ENCODE assay signal across 8 cellular contexts in genomic region chr19:53537523-53538377, GRCh38. TPM values are rescaled to one million over a fixed set of nuclear protein-coding genes. Genes with fewer than 3 reads are reported as not detected.
DNase-seq lines count a peak whose midpoint lies in the region; TF ChIP-seq lines count a peak whose summit lies in the region.

Gene ZNF331 (plus strand): TSS chr19:53538145. CDS start chr19:53569377, 31,232 bp downstream.

- H3K36me3 Mint-ChIP-seq in HFFc6 (ENCODE audit: low read depth), result peaks cover 32% of the 10 kb centered on the region

- peaks cover 6% of the 10 kb centered on the region for H3K36me3 ChIP-seq in endocrine pancreas (ENCODE audit: control insufficient read depth, insufficient read depth, low read length)

- no peaks in the 10 kb centered on the region for H3K9me3 Mint-ChIP-seq in HFFc6

- peaks cover 5% of the 10 kb centered on the region for H3K27me3 Mint-ChIP-seq in HFFc6 (ENCODE audit: insufficient read depth)

- H3K4me1 ChIP-seq in endocrine pancreas (ENCODE audit: control insufficient read depth, insufficient read depth, low read length), result peaks cover 4% of the 10 kb centered on the region

- peak; percentile 76 for DNase-seq in GM10266 (ENCODE audit: extremely low spot score)
- peak; percentile 70 for DNase-seq in HFFc6
- DNase-seq in NCI-H2196 treated with DMSO at 0.1 percent for 48 hours (lab: John Stamatoyannopoulos, UW; ENCODE audit: unreplicated experiment), result peak; percentile 15
- DNase-seq in activated CD8-positive, alpha-beta memory T cell treated with anti-CD3 and anti-CD28 coated beads for 48 hours (ENCODE audit: low read depth in 2 of 3, low spot score in 2 of 3), result peak; percentile 54 to 77 (median 68)
- peak; percentile 69 for DNase-seq in midbrain (lab: John Stamatoyannopoulos, UW)
- peak; percentile 68 to 79 for DNase-seq in stimulated activated CD8-positive, alpha-beta memory T cell treated with anti-CD3 and anti-CD28 coated beads, Interleukin-2, amount 100 ng/mL, for 1 hour (ENCODE audit: low read depth in 2 of 2)
- no peak for DNase-seq in NCI-H2171 (lab: John Stamatoyannopoulos, UW)

- H3K27me3 ChIP-seq in endocrine pancreas (ENCODE audit: control insufficient read depth, insufficient read depth, low read length), result no peaks in the 10 kb centered on the region

- peak within 1 kb of the TSS; percentile 94 for H3K27ac Mint-ChIP-seq in HFFc6

- peak within 1 kb of the TSS; percentile 86 for H3K9ac ChIP-seq in endocrine pancreas (ENCODE audit: control insufficient read depth, insufficient read depth, low read length)

- H3K4me3 Mint-ChIP-seq in HFFc6, result peak within 1 kb of the TSS; percentile 92

- peaks cover 18% of the 10 kb centered on the region for H3K4me1 Mint-ChIP-seq in HFFc6 (ENCODE audit: low read depth)

- H3K9me3 ChIP-seq in endocrine pancreas (ENCODE audit: control insufficient read depth, low read length), result no peaks in the 10 kb centered on the region

- TF ChIP-seq CTCF in GM10266 (IDR thresholded peaks at IDR 0.05; ENCODE audit: control insufficient read depth, insufficient read depth, low read depth, missing control alignments) (no peak), HFFc6 (IDR thresholded peaks at IDR 0.05) (peak; percentile 39)

- H3K4me3 ChIP-seq in endocrine pancreas (ENCODE audit: control insufficient read depth, insufficient read depth, low read length), result peak within 1 kb of the TSS; percentile 86

RNA-seq across cellular contexts. Expression of gene ZNF331, which starts in this region (rescaled TPM):
- total RNA-seq in HFFc6 (2021; fragmentation: NEBNext Ultra II Directional; extraction: Animal tissue kit (Norgen Biotek cat#: 25700)), result 10 to 100 TPM in 4 of 6 experiments, 1 to 10 TPM in 2; 9.8 to 13.0 (median 11.3) TPM
